ENCODE assay signal across 14 cellular contexts in the genomic region with DNA sequence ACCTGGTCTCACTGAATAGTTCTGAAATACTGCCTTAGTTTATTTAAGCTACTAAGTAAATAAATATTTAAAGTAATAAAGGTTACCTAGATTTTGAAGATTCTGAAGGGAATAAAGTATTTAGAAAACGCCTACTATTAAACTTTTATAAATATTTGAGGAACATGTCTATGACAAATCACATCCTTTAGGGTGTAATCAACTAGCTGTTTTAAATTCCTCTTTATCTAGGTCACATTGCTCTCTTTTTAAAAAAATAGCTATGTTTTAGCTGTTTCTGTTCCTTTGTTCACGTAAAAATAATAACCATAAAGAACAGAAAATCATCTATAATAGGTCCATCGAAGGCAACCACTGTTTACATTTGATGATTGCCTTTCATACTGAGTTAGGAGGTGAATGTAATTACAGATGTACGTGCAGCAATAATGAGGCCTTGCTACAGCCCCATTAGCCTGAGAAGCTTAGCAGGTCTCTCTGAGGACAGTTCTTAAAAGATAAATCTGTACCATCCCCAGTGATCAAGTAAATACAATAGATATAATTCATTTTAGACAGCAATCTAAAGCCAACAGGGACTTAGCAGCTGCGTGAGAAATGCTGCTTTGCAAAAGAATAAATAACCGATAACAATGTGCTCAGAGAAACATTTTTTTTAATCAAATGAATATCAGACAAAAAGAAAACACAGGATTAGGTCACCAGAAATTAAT.
DNase-seq lines count a peak whose midpoint lies in the region; ATAC-seq and TF ChIP-seq lines count a peak whose summit lies in the region.
"Had no signal": no experiment of that assay in that cellular context is flagged by ENCODE, and none has a peak within 500 bp of the region (broad histone marks: within the 10 kb centered on the region; RNA-seq: fewer than 3 reads in every experiment).

No MANE protein-coding gene starts in this region.

- DNase-seq in NCI-H1092 treated with DMSO at 0.1 percent for 48 hours (lab: John Stamatoyannopoulos, UW) (peak; percentile 90), NCI-H748 (lab: John Stamatoyannopoulos, UW; ENCODE audit: unreplicated experiment) (peak; percentile 97), brain microvascular endothelial cell (no peak), osteoblast (ENCODE audit: insufficient read length, low spot score, missing footprints) (peak; percentile 42), testis (no peak)
- no peak for DNase-seq in activated CD4-positive, alpha-beta T cell treated with anti-CD3 and anti-CD28 coated beads for 4 hours
- DNase-seq: activated CD4-positive, alpha-beta T cell treated with anti-CD3 and anti-CD28 coated beads, Interleukin-2, amount 50 U/mL, for 48 hours; DND-41; sigmoid colon had no signal

- intact Hi-C loops in testis (cut with DNase I; ENCODE audit: low total_unique reads) = no loop called here

- H4K20me1 ChIP-seq in osteoblast (ENCODE audit: insufficient read depth, low read length) = no peaks in the 10 kb centered on the region
- H4K20me1 ChIP-seq: BLaER1 treated with 17β-estradiol and CSF1 and Interleukin-3, amounts not matched to agents 10 nM and 100 nM had no signal

- no peaks in the 10 kb centered on the region for H3K36me3 ChIP-seq in brain microvascular endothelial cell (replicated peaks)
- no peaks in the 10 kb centered on the region for H3K36me3 ChIP-seq in osteoblast (ENCODE audit: insufficient read depth, low read length)
- no peaks in the 10 kb centered on the region for H3K36me3 ChIP-seq in testis (ENCODE audit: low read depth, missing control alignments)
- H3K36me3 ChIP-seq: BLaER1 treated with 17β-estradiol and CSF1 and Interleukin-3, amounts not matched to agents 10 nM and 100 nM; neutrophil; sigmoid colon; thoracic aorta had no signal

- H3K4me1 ChIP-seq in osteoblast (ENCODE audit: insufficient read depth, low read length) = peaks cover 6% of the 10 kb centered on the region
- no peaks in the 10 kb centered on the region for H3K4me1 ChIP-seq in testis
- H3K4me1 ChIP-seq: BLaER1 treated with 17β-estradiol and CSF1 and Interleukin-3, amounts not matched to agents 10 nM and 100 nM; sigmoid colon had no signal

- peaks cover 26% of the 10 kb centered on the region for H3K79me2 ChIP-seq in osteoblast (ENCODE audit: insufficient read depth, low read length)

- no peak overlapping the region for H3K4me3 ChIP-seq in brain microvascular endothelial cell (ENCODE audit: low read depth, low read length)
- no peak overlapping the region for H3K4me3 ChIP-seq in osteoblast (ENCODE audit: insufficient read depth, low read length)
- no peak overlapping the region for H3K4me3 ChIP-seq in testis
- H3K4me3 ChIP-seq: BLaER1 treated with 17β-estradiol and CSF1 and Interleukin-3, amounts not matched to agents 10 nM and 100 nM; sigmoid colon; thoracic aorta had no signal

- H3K4me2 ChIP-seq in osteoblast (ENCODE audit: insufficient read depth, low read length) = peak overlapping the region; percentile 47
- H3K4me2 ChIP-seq: BLaER1 treated with 17β-estradiol and CSF1 and Interleukin-3, amounts not matched to agents 10 nM and 100 nM had no signal

- no peak for ATAC-seq in HG02642 (IDR thresholded peaks at IDR 0.05; ENCODE audit: poor library complexity, unreplicated experiment)
- no peak for ATAC-seq in GM21737 (IDR thresholded peaks at IDR 0.05; ENCODE audit: unreplicated experiment)

- in situ Hi-C loops in brain microvascular endothelial cell (cut with HindIII; ENCODE audit: low pct_ligation_motif_present, low sequenced_read_pairs) = no loop called here

- H3K27me3 ChIP-seq in brain microvascular endothelial cell (replicated peaks) (no peaks in the 10 kb centered on the region), osteoblast (ENCODE audit: insufficient read depth, low read length) (no peaks in the 10 kb centered on the region), testis (no peaks in the 10 kb centered on the region)
- H3K27me3 ChIP-seq: BLaER1 treated with 17β-estradiol and CSF1 and Interleukin-3, amounts not matched to agents 10 nM and 100 nM; neutrophil; sigmoid colon had no signal

- 51 to 52% methylated on average over 6 of the region's 6 CpGs for WGBS in testis, 2 donors

- peak overlapping the region; percentile 44 for H2AFZ ChIP-seq in osteoblast (ENCODE audit: low read length)

- H3K9me3 ChIP-seq in osteoblast (ENCODE audit: low read depth, low read length) (no peaks in the 10 kb centered on the region), testis (no peaks in the 10 kb centered on the region)
- H3K9me3 ChIP-seq: BLaER1 treated with 17β-estradiol and CSF1 and Interleukin-3, amounts not matched to agents 10 nM and 100 nM; neutrophil; sigmoid colon; thoracic aorta had no signal

- H3K27ac ChIP-seq in brain microvascular endothelial cell (peak overlapping the region; percentile 67), osteoblast (ENCODE audit: low read depth, low read length) (peak overlapping the region; percentile 4), testis (no peak overlapping the region)
- H3K27ac ChIP-seq: BLaER1 treated with 17β-estradiol and CSF1 and Interleukin-3, amounts not matched to agents 10 nM and 100 nM; neutrophil; sigmoid colon; thoracic aorta had no signal

- TF ChIP-seq CTCF in brain microvascular endothelial cell (IDR thresholded peaks at IDR 0.05; ENCODE audit: low read depth, low read length, missing control alignments) = no peak
- TF ChIP-seq CTCF in osteoblast (IDR thresholded peaks at IDR 0.05; ENCODE audit: extremely low read depth, low read depth, low read length) = no peak
- no peak for TF ChIP-seq CTCF in testis (IDR thresholded peaks at IDR 0.05)

- no peak for TF ChIP-seq POLR2A in testis (IDR thresholded peaks at IDR 0.05)

Comparison
In these comparisons a context has a peak if more than half of its experiments do, and no peak if none do; other contexts are left out.
1. DNase-seq: peak in NCI-H1092 treated with DMSO at 0.1 percent for 48 hours (single experiment), NCI-H748 (single experiment) and osteoblast (single experiment); none in brain microvascular endothelial cell (single experiment), activated CD4-positive, alpha-beta T cell treated with anti-CD3 and anti-CD28 coated beads for 4 hours (0 of 2) and testis (single experiment).
2. H3K27ac ChIP-seq: peak in brain microvascular endothelial cell (single experiment) and osteoblast (single experiment); none in testis (0 of 2).